In genomic region chr15:76866008-76866407, GRCh38 we compare ENCODE assay signal across 20 cellular contexts. TPM values are rescaled to one million over a fixed set of nuclear protein-coding genes. Genes with fewer than 3 reads are reported as not detected.
DNase-seq lines count a peak whose midpoint lies in the region; ATAC-seq, FAIRE-seq and TF ChIP-seq lines count a peak whose summit lies in the region.
"Had no signal": no experiment of that assay in that cellular context is flagged by ENCODE, and none has a peak within 500 bp of the region (broad histone marks: within the 10 kb centered on the region; RNA-seq: fewer than 3 reads in every experiment).

No MANE protein-coding gene starts in this region.

- H3K27ac ChIP-seq in ascending aorta (no peak overlapping the region), upper lobe of left lung (no peak overlapping the region)
- H3K27ac ChIP-seq: BLaER1, brain microvascular endothelial cell, suprapubic skin had no signal

- H3K27me3 ChIP-seq in ascending aorta = no peaks in the 10 kb centered on the region
- H3K27me3 ChIP-seq in upper lobe of left lung = no peaks in the 10 kb centered on the region
- H3K27me3 ChIP-seq: BLaER1, brain microvascular endothelial cell, suprapubic skin had no signal

- TF ChIP-seq POLR2A in upper lobe of left lung (IDR thresholded peaks at IDR 0.05) = no peak

- TF ChIP-seq CTCF in D721Med (IDR thresholded peaks at IDR 0.05; ENCODE audit: insufficient read depth, missing control alignments) = no peak
- no peak for TF ChIP-seq CTCF in GM12865 (IDR thresholded peaks at IDR 0.05; ENCODE audit: insufficient read depth, low read depth, low read length, missing control alignments)
- TF ChIP-seq CTCF in ascending aorta (IDR thresholded peaks at IDR 0.05) = no peak
- no peak for TF ChIP-seq CTCF in upper lobe of left lung (IDR thresholded peaks at IDR 0.05)

- TF ChIP-seq EP300 in upper lobe of left lung (IDR thresholded peaks at IDR 0.05) = no peak

- H3K4me1 ChIP-seq in ascending aorta (no peaks in the 10 kb centered on the region), upper lobe of left lung (no peaks in the 10 kb centered on the region)
- H3K4me1 ChIP-seq: suprapubic skin had no signal

- peak; percentile 21 for FAIRE-seq in D721Med (lab: Jason Lieb, UNC)

- H3K36me3 ChIP-seq in ascending aorta (no peaks in the 10 kb centered on the region), upper lobe of left lung (no peaks in the 10 kb centered on the region)
- H3K36me3 ChIP-seq: BLaER1, brain microvascular endothelial cell, suprapubic skin had no signal

- H3K4me3 ChIP-seq in GM12865 (ENCODE audit: low read depth, low read length) (no peak overlapping the region), ascending aorta (no peak overlapping the region), upper lobe of left lung (no peak overlapping the region)
- H3K4me3 ChIP-seq: BLaER1, smooth muscle cell, suprapubic skin had no signal

- intact Hi-C loops in left ventricle myocardium superior (cut with micrococcal nuclease) = no loop called here
- intact Hi-C loops in ascending aorta (cut with DNase I) = no loop called here

- WGBS in upper lobe of left lung, 2 donors = 90 to 98% methylated on average over 2 of the region's 2 CpGs

- H3K9me3 ChIP-seq in ascending aorta (no peaks in the 10 kb centered on the region), upper lobe of left lung (no peaks in the 10 kb centered on the region)
- H3K9me3 ChIP-seq: BLaER1, SK-N-SH, suprapubic skin had no signal

- ATAC-seq in left ventricle myocardium superior = peak; percentile 93
- no peak for ATAC-seq in upper lobe of left lung (ENCODE audit: low FRiP score in 2 of 2)
- no peak for ATAC-seq in GM18517 (IDR thresholded peaks at IDR 0.05; ENCODE audit: unreplicated experiment)

- DNase-seq in D721Med (ENCODE audit: insufficient read length, low spot score) (no peak), GM12865 (ENCODE audit: low read depth) (peak; percentile 35), amniotic epithelial cell (ENCODE audit: low read depth) (peak; percentile 75), left ventricle myocardium superior (peak; percentile 57), ascending aorta (ENCODE audit: low spot score in 2 of 2) (no peak), upper lobe of left lung (no peak)
- DNase-seq: activated CD4-positive, alpha-beta T cell treated with anti-CD3 and anti-CD28 coated beads for 1 hour; activated CD8-positive, alpha-beta memory T cell treated with anti-CD3 and anti-CD28 coated beads, Interleukin-2, amount 50 U/mL, for 48 hours; activated naive CD4-positive, alpha-beta T cell treated with anti-CD3 and anti-CD28 coated beads, Interleukin-2, amount 50 U/mL, for 16 hours; DMS 273 treated with DMSO at 0.1 percent for 48 hours; GOT3; NCI-H1105; NCI-H748 treated with DMSO at 0.1 percent for 48 hours; stimulated activated CD4-positive, alpha-beta T cell treated with anti-CD3 and anti-CD28 coated beads, Interleukin-4, amount 100 ng/mL, for 4 hours had no signal

RNA-seq across cellular contexts. Expression of gene SCAPER, which starts 39.1 kb away (rescaled TPM):
- total RNA-seq in left ventricle myocardium superior (54.9 TPM), ascending aorta (78.1 TPM), upper lobe of left lung (10 to 100 TPM; 14.4 to 67.1 (median 27.6) TPM)

Comparison
In these comparisons a context has a peak if more than half of its experiments do, and no peak if none do; other contexts are left out.
1. DNase-seq: peak in GM12865 (single experiment), amniotic epithelial cell (single experiment) and left ventricle myocardium superior (single experiment); none in D721Med (single experiment), ascending aorta (0 of 2) and upper lobe of left lung (0 of 2).